ENCODE assay signal across 13 cellular contexts in the genomic region with DNA sequence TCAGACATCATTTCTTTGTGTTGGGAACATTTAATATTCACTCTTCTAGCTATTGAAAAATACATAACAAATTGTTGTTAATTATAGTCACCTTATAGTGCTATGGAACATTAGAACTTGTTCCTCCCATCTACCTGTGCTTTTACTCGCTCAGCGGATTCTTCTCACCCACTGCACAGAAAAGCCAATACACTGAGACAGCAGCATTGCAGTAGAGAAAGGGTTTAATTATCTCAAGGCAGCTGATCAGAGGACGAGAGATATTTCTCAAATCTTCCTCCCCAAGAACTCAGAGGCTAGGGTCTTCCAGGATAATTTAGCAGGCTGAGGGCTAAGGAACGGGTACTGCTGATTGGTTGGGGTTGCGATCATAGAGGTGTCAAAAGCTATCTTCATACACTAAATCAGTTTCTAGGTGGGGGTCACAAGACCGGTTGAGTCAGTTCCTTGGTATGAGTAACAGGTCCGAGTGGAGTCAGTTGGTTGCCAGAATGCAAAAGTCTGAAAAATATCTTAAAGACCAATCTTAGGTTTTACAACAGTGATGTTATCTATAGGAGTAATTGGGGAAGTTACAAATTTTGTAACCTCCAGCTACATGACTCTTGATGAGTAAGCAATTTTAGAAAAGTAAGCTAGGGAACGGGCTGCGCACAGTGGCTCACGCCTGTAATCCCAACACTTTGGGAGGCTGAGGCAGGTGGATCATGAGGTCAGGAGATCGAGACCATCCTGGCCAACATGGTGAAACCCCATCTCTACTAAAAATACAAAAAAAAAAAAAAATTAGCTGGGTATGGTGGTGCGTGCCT.
"Had no signal": no experiment of that assay in that cellular context is flagged by ENCODE, and none has a peak within 500 bp of the region (broad histone marks: within the 10 kb centered on the region; RNA-seq: fewer than 3 reads in every experiment).

No MANE protein-coding gene starts in this region.

- H3K4me3 ChIP-seq: cardiac muscle cell, gastroesophageal sphincter had no signal

- H3K27me3 Mint-ChIP-seq: stimulated activated naive CD8-positive, alpha-beta T cell treated with anti-CD3 and anti-CD28 coated beads, Interleukin-15, Interleukin-2, amounts not matched to agents 100 ng/mL and 50 ng/mL, for 24 hours had no signal

- H3K36me3 ChIP-seq: cardiac muscle cell had no signal

- H3K27me3 ChIP-seq: cardiac muscle cell, gastroesophageal sphincter had no signal

- H3K4me3 Mint-ChIP-seq: activated CD8-positive, alpha-beta T cell treated with anti-CD3 and anti-CD28 coated beads, Interleukin-2, amount 10 ng/mL, durations not matched to agents 7 days and 5 days; nephron; stimulated activated naive CD8-positive, alpha-beta T cell treated with anti-CD3 and anti-CD28 coated beads, Interleukin-15, Interleukin-2, amounts not matched to agents 100 ng/mL and 50 ng/mL, for 24 hours; WTC11 had no signal

- H3K27ac ChIP-seq: cardiac muscle cell, gastroesophageal sphincter had no signal

- DNase-seq: activated CD4-positive, alpha-beta T cell treated with anti-CD3 and anti-CD28 coated beads for 48 hours; activated CD8-positive, alpha-beta memory T cell treated with anti-CD3 and anti-CD28 coated beads, Interleukin-2, amount 50 U/mL, for 48 hours; activated CD8-positive, alpha-beta T cell treated with anti-CD3 and anti-CD28 coated beads, Interleukin-2, amount 10 ng/mL, durations not matched to agents 7 days and 5 days; activated naive CD4-positive, alpha-beta T cell; islet precursor cell; mammary epithelial cell; stimulated activated CD4-positive, alpha-beta T cell treated with anti-CD3 and anti-CD28 coated beads, Interleukin-2, amount 100 ng/mL, for 48 hours had no signal

- ATAC-seq: activated CD8-positive, alpha-beta T cell treated with anti-CD3 and anti-CD28 coated beads, Interleukin-2, amount 10 ng/mL, durations not matched to agents 7 days and 5 days; gastroesophageal sphincter; left lobe of liver; WTC11 had no signal

- H3K27ac Mint-ChIP-seq: activated CD8-positive, alpha-beta T cell treated with anti-CD3 and anti-CD28 coated beads, Interleukin-2, amount 10 ng/mL, durations not matched to agents 7 days and 5 days; nephron; stimulated activated naive CD8-positive, alpha-beta T cell treated with anti-CD3 and anti-CD28 coated beads, Interleukin-15, Interleukin-2, amounts not matched to agents 100 ng/mL and 50 ng/mL, for 24 hours; WTC11 had no signal
